ENCODE assay signal across 16 cellular contexts in the genomic region with DNA sequence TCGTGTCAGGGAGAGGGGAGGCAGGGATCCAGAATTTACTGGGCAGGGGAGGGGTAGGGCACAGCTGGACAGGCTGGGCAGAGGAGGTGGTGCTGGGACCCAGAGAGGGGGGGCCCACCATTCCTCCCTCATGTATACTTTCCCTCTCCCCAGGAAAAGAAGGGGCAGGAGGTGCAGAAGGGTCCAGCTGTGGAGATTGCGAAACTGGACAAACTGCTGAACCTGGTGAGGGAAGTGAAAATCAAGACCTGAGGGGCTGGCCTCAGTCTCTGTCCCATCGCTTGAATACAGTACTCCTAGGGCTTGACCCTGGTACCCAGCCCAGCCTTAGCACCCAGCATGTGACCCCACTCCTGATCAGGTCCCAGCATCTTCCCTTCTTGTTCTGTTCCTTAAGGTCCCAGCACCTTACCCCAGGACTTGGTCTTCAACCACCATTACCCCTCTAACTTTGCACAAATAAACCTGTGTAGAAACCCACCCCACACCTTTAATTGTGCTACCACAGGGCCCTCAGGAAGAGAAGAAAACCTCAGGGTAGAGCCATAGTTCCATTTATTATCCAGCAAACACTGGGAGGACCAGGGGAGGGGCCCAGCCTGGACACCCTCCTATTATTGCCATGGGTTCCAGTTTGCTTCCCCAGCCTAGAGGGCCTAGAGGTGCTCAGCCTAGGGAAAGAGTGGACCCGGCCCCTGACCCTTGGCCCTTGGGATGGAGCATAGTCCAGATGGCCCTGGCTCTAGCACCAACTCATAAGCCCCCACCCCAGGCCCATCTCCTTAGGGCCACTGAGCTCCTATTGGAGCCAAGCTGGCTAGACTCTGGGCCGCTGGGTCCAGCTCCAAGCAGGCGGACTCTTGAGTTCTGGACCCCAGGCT. TPM values are rescaled to one million over a fixed set of nuclear protein-coding genes. Genes with fewer than 3 reads are reported as not detected.
"Had no signal": no experiment of that assay in that cellular context is flagged by ENCODE, and none has a peak within 500 bp of the region (broad histone marks: within the 10 kb centered on the region; RNA-seq: fewer than 3 reads in every experiment).

No MANE protein-coding gene starts in this region.

- H3K9me3 ChIP-seq: adrenal gland, neutrophil, transverse colon had no signal

- H3K9me3 Mint-ChIP-seq: activated CD4-positive, alpha-beta memory T cell treated with anti-CD3 and anti-CD28 coated beads, Interleukin-2, amount 10 ng/mL, durations not matched to agents 7 days and 5 days; activated T-helper 1 cell treated with anti-CD3 and anti-CD28 coated beads, Interleukin-12 subunit alpha, Interleukin-12 subunit beta, Interleukin-2, Interleukin-4 antibody, amounts not matched to agents 30 ng/mL and 10 ng/mL and 1 ng/mL, durations not matched to agents 14 hours and 24 hours and 36 hours; central memory CD8-positive, alpha-beta T cell; stimulated activated naive B cell treated with anti-CD40 and anti-IgM and Interleukin-4, amounts not matched to agents 10 μg/mL and 1 μg/mL and 100 μg/mL, for 72 hours had no signal

- H3K27me3 ChIP-seq: adrenal gland had no signal

- H3K36me3 Mint-ChIP-seq: stimulated activated naive B cell treated with anti-CD40 and anti-IgM and Interleukin-4, amounts not matched to agents 10 μg/mL and 1 μg/mL and 100 μg/mL, for 72 hours had no signal

- DNase-seq: activated CD4-positive, alpha-beta memory T cell treated with anti-CD3 and anti-CD28 coated beads, Interleukin-2, amount 10 ng/mL, durations not matched to agents 7 days and 5 days; activated CD4-positive, alpha-beta T cell treated with anti-CD3 and anti-CD28 coated beads for 1 hour; activated CD8-positive, alpha-beta memory T cell treated with anti-CD3 and anti-CD28 coated beads, Interleukin-2, amount 50 U/mL, for 4 hours; activated naive CD4-positive, alpha-beta T cell treated with anti-CD3 and anti-CD28 coated beads, Interleukin-2, amount 50 U/mL, for 16 hours; adrenal gland; dermis blood vessel endothelial cell; erythroblast; hippocampal formation; mesendoderm; right cardiac atrium; stimulated activated naive B cell treated with anti-CD40 and anti-IgM and Interleukin-4, amounts not matched to agents 10 μg/mL and 1 μg/mL and 100 μg/mL, for 72 hours; T-helper 2 cell; transverse colon had no signal

- H3K27me3 Mint-ChIP-seq: central memory CD8-positive, alpha-beta T cell had no signal

- H3K4me3 ChIP-seq: adrenal gland, transverse colon had no signal

- H3K27ac ChIP-seq: adrenal gland, neutrophil, transverse colon had no signal

- H3K4me3 Mint-ChIP-seq: activated CD4-positive, alpha-beta memory T cell treated with anti-CD3 and anti-CD28 coated beads, Interleukin-2, amount 10 ng/mL, durations not matched to agents 7 days and 5 days; activated T-helper 1 cell treated with anti-CD3 and anti-CD28 coated beads, Interleukin-12 subunit alpha, Interleukin-12 subunit beta, Interleukin-2, Interleukin-4 antibody, amounts not matched to agents 30 ng/mL and 10 ng/mL and 1 ng/mL, durations not matched to agents 14 hours and 24 hours and 36 hours; central memory CD8-positive, alpha-beta T cell had no signal

- H3K36me3 ChIP-seq: adrenal gland, neutrophil, transverse colon had no signal

- H3K27ac Mint-ChIP-seq: activated CD4-positive, alpha-beta memory T cell treated with anti-CD3 and anti-CD28 coated beads, Interleukin-2, amount 10 ng/mL, durations not matched to agents 7 days and 5 days; activated T-helper 1 cell treated with anti-CD3 and anti-CD28 coated beads, Interleukin-12 subunit alpha, Interleukin-12 subunit beta, Interleukin-2, Interleukin-4 antibody, amounts not matched to agents 30 ng/mL and 10 ng/mL and 1 ng/mL, durations not matched to agents 14 hours and 24 hours and 36 hours; stimulated activated naive B cell treated with anti-CD40 and anti-IgM and Interleukin-4, amounts not matched to agents 10 μg/mL and 1 μg/mL and 100 μg/mL, for 72 hours had no signal

- H3K4me1 ChIP-seq: adrenal gland had no signal

RNA-seq across cellular contexts. Expression of a gene that starts 2.0 kb away (rescaled TPM):
- total RNA-seq: activated CD4-positive, alpha-beta memory T cell treated with anti-CD3 and anti-CD28 coated beads, Interleukin-2, amount 10 ng/mL, durations not matched to agents 7 days and 5 days; activated T-helper 1 cell treated with anti-CD3 and anti-CD28 coated beads, Interleukin-12 subunit alpha, Interleukin-12 subunit beta, Interleukin-2, Interleukin-4 antibody, amounts not matched to agents 30 ng/mL and 10 ng/mL and 1 ng/mL, durations not matched to agents 14 hours and 24 hours and 36 hours; dermis blood vessel endothelial cell had no signal
